In the genomic region with DNA sequence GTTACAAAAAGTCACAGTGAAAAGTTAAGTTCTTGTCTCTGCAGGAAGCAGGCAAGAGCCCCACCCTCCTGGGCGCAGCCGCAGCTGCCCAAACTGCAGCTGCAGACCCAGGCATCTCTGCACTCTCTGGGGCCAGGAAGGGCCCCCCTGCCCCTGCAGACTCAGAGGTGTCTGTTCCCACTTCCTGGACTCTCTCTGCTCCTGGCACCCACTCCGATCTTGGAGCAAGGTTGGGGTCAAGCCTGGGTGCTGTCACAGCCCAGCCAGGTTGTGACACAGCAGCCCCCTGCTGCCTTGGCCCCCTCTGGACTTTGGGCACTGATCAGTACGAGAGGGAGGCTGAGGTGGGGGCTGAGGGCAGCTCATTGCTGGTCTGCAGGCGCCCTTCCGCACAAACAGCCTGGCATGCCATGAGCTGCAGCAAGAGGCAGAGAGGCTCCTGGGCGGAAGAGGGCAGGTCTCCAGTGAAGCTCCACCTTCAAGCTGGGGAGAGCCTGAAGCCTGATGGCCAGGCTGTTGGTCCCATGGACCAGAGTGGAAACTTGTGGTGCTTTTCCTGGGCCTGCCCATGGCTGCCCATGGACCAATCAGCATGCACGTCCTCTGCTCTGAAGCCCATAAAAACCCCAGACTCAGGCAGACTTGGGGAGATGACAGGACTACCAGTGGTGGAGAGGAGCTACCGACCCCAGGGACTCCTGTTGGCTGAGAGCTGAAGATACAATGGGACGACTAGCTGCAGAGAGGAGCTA, we compare ENCODE assay signal across 1 cellular context.
TF ChIP-seq lines count a peak whose summit lies in the region.

No MANE protein-coding gene starts in this region.

TF ChIP-seq in HepG2, 621 proteins besides CTCF, POLR2A, EP300 and RAD21 (continued from another document and continues in another):
- TF ChIP-seq, protein P1, sequence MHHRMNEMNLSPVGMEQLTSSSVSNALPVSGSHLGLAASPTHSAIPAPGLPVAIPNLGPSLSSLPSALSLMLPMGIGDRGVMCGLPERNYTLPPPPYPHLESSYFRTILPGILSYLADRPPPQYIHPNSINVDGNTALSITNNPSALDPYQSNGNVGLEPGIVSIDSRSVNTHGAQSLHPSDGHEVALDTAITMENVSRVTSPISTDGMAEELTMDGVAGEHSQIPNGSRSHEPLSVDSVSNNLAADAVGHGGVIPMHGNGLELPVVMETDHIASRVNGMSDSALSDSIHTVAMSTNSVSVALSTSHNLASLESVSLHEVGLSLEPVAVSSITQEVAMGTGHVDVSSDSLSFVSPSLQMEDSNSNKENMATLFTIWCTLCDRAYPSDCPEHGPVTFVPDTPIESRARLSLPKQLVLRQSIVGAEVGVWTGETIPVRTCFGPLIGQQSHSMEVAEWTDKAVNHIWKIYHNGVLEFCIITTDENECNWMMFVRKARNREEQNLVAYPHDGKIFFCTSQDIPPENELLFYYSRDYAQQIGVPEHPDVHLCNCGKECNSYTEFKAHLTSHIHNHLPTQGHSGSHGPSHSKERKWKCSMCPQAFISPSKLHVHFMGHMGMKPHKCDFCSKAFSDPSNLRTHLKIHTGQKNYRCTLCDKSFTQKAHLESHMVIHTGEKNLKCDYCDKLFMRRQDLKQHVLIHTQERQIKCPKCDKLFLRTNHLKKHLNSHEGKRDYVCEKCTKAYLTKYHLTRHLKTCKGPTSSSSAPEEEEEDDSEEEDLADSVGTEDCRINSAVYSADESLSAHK (CRISPR knock-in tag; IDR thresholded peaks at IDR 0.05; ENCODE audit: borderline replicate concordance) = no peak
- TF ChIP-seq, protein P2, sequence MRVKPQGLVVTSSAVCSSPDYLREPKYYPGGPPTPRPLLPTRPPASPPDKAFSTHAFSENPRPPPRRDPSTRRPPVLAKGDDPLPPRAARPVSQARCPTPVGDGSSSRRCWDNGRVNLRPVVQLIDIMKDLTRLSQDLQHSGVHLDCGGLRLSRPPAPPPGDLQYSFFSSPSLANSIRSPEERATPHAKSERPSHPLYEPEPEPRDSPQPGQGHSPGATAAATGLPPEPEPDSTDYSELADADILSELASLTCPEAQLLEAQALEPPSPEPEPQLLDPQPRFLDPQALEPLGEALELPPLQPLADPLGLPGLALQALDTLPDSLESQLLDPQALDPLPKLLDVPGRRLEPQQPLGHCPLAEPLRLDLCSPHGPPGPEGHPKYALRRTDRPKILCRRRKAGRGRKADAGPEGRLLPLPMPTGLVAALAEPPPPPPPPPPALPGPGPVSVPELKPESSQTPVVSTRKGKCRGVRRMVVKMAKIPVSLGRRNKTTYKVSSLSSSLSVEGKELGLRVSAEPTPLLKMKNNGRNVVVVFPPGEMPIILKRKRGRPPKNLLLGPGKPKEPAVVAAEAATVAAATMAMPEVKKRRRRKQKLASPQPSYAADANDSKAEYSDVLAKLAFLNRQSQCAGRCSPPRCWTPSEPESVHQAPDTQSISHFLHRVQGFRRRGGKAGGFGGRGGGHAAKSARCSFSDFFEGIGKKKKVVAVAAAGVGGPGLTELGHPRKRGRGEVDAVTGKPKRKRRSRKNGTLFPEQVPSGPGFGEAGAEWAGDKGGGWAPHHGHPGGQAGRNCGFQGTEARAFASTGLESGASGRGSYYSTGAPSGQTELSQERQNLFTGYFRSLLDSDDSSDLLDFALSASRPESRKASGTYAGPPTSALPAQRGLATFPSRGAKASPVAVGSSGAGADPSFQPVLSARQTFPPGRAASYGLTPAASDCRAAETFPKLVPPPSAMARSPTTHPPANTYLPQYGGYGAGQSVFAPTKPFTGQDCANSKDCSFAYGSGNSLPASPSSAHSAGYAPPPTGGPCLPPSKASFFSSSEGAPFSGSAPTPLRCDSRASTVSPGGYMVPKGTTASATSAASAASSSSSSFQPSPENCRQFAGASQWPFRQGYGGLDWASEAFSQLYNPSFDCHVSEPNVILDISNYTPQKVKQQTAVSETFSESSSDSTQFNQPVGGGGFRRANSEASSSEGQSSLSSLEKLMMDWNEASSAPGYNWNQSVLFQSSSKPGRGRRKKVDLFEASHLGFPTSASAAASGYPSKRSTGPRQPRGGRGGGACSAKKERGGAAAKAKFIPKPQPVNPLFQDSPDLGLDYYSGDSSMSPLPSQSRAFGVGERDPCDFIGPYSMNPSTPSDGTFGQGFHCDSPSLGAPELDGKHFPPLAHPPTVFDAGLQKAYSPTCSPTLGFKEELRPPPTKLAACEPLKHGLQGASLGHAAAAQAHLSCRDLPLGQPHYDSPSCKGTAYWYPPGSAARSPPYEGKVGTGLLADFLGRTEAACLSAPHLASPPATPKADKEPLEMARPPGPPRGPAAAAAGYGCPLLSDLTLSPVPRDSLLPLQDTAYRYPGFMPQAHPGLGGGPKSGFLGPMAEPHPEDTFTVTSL (CRISPR knock-in tag; IDR thresholded peaks at IDR 0.05; ENCODE audit: borderline replicate concordance) = peak; percentile 86; the same call in 1 of the 2 replicates
- TF ChIP-seq MAFK (conservative IDR thresholded peaks at IDR 0.05 in 1 of 2, IDR thresholded peaks at IDR 0.05 in 1 of 2; ENCODE audit: low read length in 2 of 2) = no peak
- TF ChIP-seq ZNF343 (CRISPR knock-in tag; IDR thresholded peaks at IDR 0.05) = peak; percentile 88
- TF ChIP-seq, protein P3, sequence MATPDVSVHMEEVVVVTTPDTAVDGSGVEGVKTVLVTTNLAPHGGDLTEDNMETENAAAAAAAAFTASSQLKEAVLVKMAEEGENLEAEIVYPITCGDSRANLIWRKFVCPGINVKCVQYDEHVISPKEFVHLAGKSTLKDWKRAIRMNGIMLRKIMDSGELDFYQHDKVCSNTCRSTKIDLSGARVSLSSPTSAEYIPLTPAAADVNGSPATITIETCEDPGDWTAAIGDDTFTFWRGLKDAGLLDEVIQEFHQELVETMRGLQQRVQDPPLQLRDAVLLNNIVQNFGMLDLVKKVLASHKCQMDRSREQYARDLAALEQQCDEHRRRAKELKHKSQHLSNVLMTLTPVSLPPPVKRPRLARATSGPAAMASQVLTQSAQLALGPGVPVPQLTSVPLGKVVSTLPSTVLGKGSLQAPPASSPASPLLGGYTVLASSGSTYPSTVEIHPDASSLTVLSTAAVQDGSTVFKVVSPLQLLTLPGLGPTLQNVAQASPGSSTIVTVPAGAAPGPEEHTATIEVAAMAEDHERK (CRISPR knock-in tag; IDR thresholded peaks at IDR 0.05; ENCODE audit: low read depth) = no peak
- TF ChIP-seq SRF (IDR thresholded peaks at IDR 0.05; ENCODE audit: low read depth, low read length) = no peak
- peak; percentile 96 for TF ChIP-seq SALL1 (CRISPR knock-in tag; IDR thresholded peaks at IDR 0.05)
- TF ChIP-seq KMT2B (CRISPR knock-in tag; IDR thresholded peaks at IDR 0.05) = no peak
- TF ChIP-seq NFRKB (IDR thresholded peaks at IDR 0.05) = no peak
- no peak for TF ChIP-seq ZNF773 (CRISPR knock-in tag; IDR thresholded peaks at IDR 0.05; ENCODE audit: borderline replicate concordance)
- TF ChIP-seq KLF11 (CRISPR knock-in tag; IDR thresholded peaks at IDR 0.05) = 0 out of 2 replicates have a peak, but pooled peaks have one; percentile 44
- peak; percentile 83 for TF ChIP-seq NR2C2 (CRISPR knock-in tag; IDR thresholded peaks at IDR 0.05; ENCODE audit: borderline replicate concordance)
- TF ChIP-seq ZNF720 (CRISPR knock-in tag; IDR thresholded peaks at IDR 0.05) = no peak
- no peak for TF ChIP-seq RFXANK (CRISPR knock-in tag; IDR thresholded peaks at IDR 0.05)
- TF ChIP-seq ZNF747 (CRISPR knock-in tag; IDR thresholded peaks at IDR 0.05; ENCODE audit: borderline replicate concordance) = 0 out of 2 replicates have a peak, but pooled peaks have one; percentile 46
- no peak for TF ChIP-seq ATM (IDR thresholded peaks at IDR 0.05; ENCODE audit: borderline replicate concordance)
- TF ChIP-seq ZNF737 (CRISPR knock-in tag; IDR thresholded peaks at IDR 0.05; ENCODE audit: borderline replicate concordance) = no peak
- no peak for TF ChIP-seq ZNF329 (CRISPR knock-in tag; IDR thresholded peaks at IDR 0.05; ENCODE audit: low read depth)
- TF ChIP-seq, protein P4, sequence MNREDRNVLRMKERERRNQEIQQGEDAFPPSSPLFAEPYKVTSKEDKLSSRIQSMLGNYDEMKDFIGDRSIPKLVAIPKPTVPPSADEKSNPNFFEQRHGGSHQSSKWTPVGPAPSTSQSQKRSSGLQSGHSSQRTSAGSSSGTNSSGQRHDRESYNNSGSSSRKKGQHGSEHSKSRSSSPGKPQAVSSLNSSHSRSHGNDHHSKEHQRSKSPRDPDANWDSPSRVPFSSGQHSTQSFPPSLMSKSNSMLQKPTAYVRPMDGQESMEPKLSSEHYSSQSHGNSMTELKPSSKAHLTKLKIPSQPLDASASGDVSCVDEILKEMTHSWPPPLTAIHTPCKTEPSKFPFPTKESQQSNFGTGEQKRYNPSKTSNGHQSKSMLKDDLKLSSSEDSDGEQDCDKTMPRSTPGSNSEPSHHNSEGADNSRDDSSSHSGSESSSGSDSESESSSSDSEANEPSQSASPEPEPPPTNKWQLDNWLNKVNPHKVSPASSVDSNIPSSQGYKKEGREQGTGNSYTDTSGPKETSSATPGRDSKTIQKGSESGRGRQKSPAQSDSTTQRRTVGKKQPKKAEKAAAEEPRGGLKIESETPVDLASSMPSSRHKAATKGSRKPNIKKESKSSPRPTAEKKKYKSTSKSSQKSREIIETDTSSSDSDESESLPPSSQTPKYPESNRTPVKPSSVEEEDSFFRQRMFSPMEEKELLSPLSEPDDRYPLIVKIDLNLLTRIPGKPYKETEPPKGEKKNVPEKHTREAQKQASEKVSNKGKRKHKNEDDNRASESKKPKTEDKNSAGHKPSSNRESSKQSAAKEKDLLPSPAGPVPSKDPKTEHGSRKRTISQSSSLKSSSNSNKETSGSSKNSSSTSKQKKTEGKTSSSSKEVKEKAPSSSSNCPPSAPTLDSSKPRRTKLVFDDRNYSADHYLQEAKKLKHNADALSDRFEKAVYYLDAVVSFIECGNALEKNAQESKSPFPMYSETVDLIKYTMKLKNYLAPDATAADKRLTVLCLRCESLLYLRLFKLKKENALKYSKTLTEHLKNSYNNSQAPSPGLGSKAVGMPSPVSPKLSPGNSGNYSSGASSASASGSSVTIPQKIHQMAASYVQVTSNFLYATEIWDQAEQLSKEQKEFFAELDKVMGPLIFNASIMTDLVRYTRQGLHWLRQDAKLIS (CRISPR knock-in tag; IDR thresholded peaks at IDR 0.05) = no peak
- TF ChIP-seq LCORL (IDR thresholded peaks at IDR 0.05) = no peak
- no peak; the same call in 1 of the 2 replicates for TF ChIP-seq LCORL (CRISPR knock-in tag; IDR thresholded peaks at IDR 0.05)
- TF ChIP-seq ZNF17 (CRISPR knock-in tag; IDR thresholded peaks at IDR 0.05) = no peak
- TF ChIP-seq, protein P5, sequence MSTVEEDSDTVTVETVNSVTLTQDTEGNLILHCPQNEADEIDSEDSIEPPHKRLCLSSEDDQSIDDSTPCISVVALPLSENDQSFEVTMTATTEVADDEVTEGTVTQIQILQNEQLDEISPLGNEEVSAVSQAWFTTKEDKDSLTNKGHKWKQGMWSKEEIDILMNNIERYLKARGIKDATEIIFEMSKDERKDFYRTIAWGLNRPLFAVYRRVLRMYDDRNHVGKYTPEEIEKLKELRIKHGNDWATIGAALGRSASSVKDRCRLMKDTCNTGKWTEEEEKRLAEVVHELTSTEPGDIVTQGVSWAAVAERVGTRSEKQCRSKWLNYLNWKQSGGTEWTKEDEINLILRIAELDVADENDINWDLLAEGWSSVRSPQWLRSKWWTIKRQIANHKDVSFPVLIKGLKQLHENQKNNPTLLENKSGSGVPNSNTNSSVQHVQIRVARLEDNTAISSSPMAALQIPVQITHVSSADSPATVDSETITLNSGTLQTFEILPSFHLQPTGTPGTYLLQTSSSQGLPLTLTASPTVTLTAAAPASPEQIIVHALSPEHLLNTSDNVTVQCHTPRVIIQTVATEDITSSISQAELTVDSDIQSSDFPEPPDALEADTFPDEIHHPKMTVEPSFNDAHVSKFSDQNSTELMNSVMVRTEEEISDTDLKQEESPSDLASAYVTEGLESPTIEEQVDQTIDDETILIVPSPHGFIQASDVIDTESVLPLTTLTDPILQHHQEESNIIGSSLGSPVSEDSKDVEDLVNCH (CRISPR knock-in tag; IDR thresholded peaks at IDR 0.05) = 0 out of 2 replicates have a peak, but pooled peaks have one; percentile 76
- TF ChIP-seq ZMYM3 (CRISPR knock-in tag; IDR thresholded peaks at IDR 0.05) = peak; percentile 90; the same call in 1 of the 2 replicates
- TF ChIP-seq NFYB (CRISPR knock-in tag; IDR thresholded peaks at IDR 0.05) = peak; percentile 71
- TF ChIP-seq RXRB (CRISPR knock-in tag; IDR thresholded peaks at IDR 0.05; ENCODE audit: borderline replicate concordance) = peak; percentile 72; the same call in 1 of the 2 replicates
- TF ChIP-seq TARDBP (CRISPR knock-in tag; IDR thresholded peaks at IDR 0.05) = peak; percentile 87
